ENCODE assay signal across 10 cellular contexts in genomic region chr3:194277547-194278091, GRCh38.
A peak's percentile ranks its signal among the peaks of the same experiment; 100 is the strongest.
DNase-seq lines count a peak whose midpoint lies in the region; ATAC-seq and TF ChIP-seq lines count a peak whose summit lies in the region.
"Had no signal": no experiment of that assay in that cellular context is flagged by ENCODE, and none has a peak within 500 bp of the region (broad histone marks: within the 10 kb centered on the region; RNA-seq: fewer than 3 reads in every experiment).

No MANE protein-coding gene starts in this region.

- H2AFZ ChIP-seq in MM.1S (ENCODE audit: low read length): no peak overlapping the region

- no peak for TF ChIP-seq RAD21 in Ishikawa (IDR thresholded peaks at IDR 0.05; ENCODE audit: low read depth)

- peak; percentile 58 for ATAC-seq in left lung

- intact Hi-C loops in left lung (cut with DNase I): no loop called here
- intact Hi-C loops in spleen (cut with DNase I; ENCODE audit: low total_unique reads): no loop called here

- no peak for TF ChIP-seq CTCF in left lung (IDR thresholded peaks at IDR 0.05)
- no peak for TF ChIP-seq CTCF in spleen (IDR thresholded peaks at IDR 0.05 in 8 of 11, conservative IDR thresholded peaks at IDR 0.05 in 3 of 11)
- TF ChIP-seq CTCF in MM.1S (IDR thresholded peaks at IDR 0.05; ENCODE audit: low read length): no peak

- DNase-seq in caudate nucleus (lab: John Stamatoyannopoulos, UW): peak in 10 of 61 donors; percentile 8 to 55 (median 14)
- no peak for DNase-seq in left lung
- DNase-seq in spleen: no peak
- no peak for DNase-seq in OCI-M1 (lab: John Stamatoyannopoulos, UW)
- DNase-seq in NCI-H1105 treated with DMSO at 0.1 percent for 48 hours (lab: John Stamatoyannopoulos, UW): no peak
- no peak for DNase-seq in MM.1S
- no peak for DNase-seq in activated CD4-positive, CD25-positive, alpha-beta regulatory T cell treated with anti-CD3 and anti-CD28 coated beads, Interleukin-2, amount 50 U/mL, for 72 hours
- DNase-seq: occipital lobe had no signal

- TF ChIP-seq POLR2A in spleen (IDR thresholded peaks at IDR 0.05): no peak

- H3K9me2 ChIP-seq in MM.1S (replicated peaks; ENCODE audit: insufficient read depth, low read length): no peaks in the 10 kb centered on the region

- 50 to 76% (median 63%) methylated on average over 11 of the region's 11 CpGs for WGBS in spleen, 5 donors

- no peaks in the 10 kb centered on the region for H3K36me3 ChIP-seq in left lung
- no peaks in the 10 kb centered on the region for H3K36me3 ChIP-seq in spleen
- no peaks in the 10 kb centered on the region for H3K36me3 ChIP-seq in MM.1S (replicated peaks; ENCODE audit: insufficient read depth, low read length)

- H3K4me2 ChIP-seq in MM.1S (ENCODE audit: low read depth, low read length): no peak overlapping the region

- no peaks in the 10 kb centered on the region for H3F3A ChIP-seq in MM.1S (ENCODE audit: insufficient read depth, low read length)

- no peaks in the 10 kb centered on the region for H3K79me2 ChIP-seq in MM.1S (ENCODE audit: low read length)

- no peaks in the 10 kb centered on the region for H4K20me1 ChIP-seq in MM.1S (ENCODE audit: insufficient read depth, low read length)

- no peak overlapping the region for H3K9ac ChIP-seq in MM.1S (ENCODE audit: low read length)

- peak overlapping the region; percentile 41 for H3K27ac ChIP-seq in caudate nucleus (ENCODE audit: low read depth, low read length)
- peak overlapping the region in 1 of 2 donors; percentile 35 for H3K27ac ChIP-seq in left lung
- peak overlapping the region; percentile 3 to 75 (median 70) for H3K27ac ChIP-seq in spleen
- H3K27ac ChIP-seq in MM.1S (ENCODE audit: low read length): no peak overlapping the region
- H3K27ac ChIP-seq: VCaP had no signal

- H3K4me3 ChIP-seq in left lung (no peak overlapping the region), spleen (no peak overlapping the region), MM.1S (ENCODE audit: low read length) (no peak overlapping the region)

- H3K4me1 ChIP-seq in left lung (peaks cover 10 to 25% of the 10 kb centered on the region in 2 donors), spleen (peaks cover 5 to 63% (median 30%) of the 10 kb centered on the region in 6 donors), MM.1S (ENCODE audit: low read length) (no peaks in the 10 kb centered on the region)

- peak; percentile 27; the same call in 1 of the 2 replicates for TF ChIP-seq EP300 in Ishikawa (IDR thresholded peaks at IDR 0.05; ENCODE audit: borderline replicate concordance)

- H3K9me3 ChIP-seq in left lung (no peaks in the 10 kb centered on the region), spleen (no peaks in the 10 kb centered on the region), MM.1S (replicated peaks; ENCODE audit: insufficient read depth, low read length) (no peaks in the 10 kb centered on the region)

- no peaks in the 10 kb centered on the region for H3K27me3 ChIP-seq in left lung
- H3K27me3 ChIP-seq in spleen (replicated peaks in 1 of 7): no peaks in the 10 kb centered on the region
- no peaks in the 10 kb centered on the region for H3K27me3 ChIP-seq in MM.1S (replicated peaks; ENCODE audit: insufficient read depth, low read length)

TF ChIP-seq in Ishikawa, 13 proteins besides CTCF, POLR2A, EP300 and RAD21:
- TF ChIP-seq YY1 (IDR thresholded peaks at IDR 0.05; ENCODE audit: low read depth) (no peak), NFIC (IDR thresholded peaks at IDR 0.05) (peak; percentile 61), MAX (IDR thresholded peaks at IDR 0.05) (0 out of 2 replicates have a peak, but pooled peaks have one; percentile 37)
